Comparison of ENCODE assay signal across 1 cellular context in genomic region chr19:1271528-1272422, GRCh38.
A peak's percentile ranks its signal among the peaks of the same experiment; 100 is the strongest.
TF ChIP-seq lines count a peak whose summit lies in the region.

No MANE protein-coding gene starts in this region.

TF ChIP-seq in HepG2, 621 proteins besides CTCF, POLR2A, EP300 and RAD21:
- TF ChIP-seq, protein P1, sequence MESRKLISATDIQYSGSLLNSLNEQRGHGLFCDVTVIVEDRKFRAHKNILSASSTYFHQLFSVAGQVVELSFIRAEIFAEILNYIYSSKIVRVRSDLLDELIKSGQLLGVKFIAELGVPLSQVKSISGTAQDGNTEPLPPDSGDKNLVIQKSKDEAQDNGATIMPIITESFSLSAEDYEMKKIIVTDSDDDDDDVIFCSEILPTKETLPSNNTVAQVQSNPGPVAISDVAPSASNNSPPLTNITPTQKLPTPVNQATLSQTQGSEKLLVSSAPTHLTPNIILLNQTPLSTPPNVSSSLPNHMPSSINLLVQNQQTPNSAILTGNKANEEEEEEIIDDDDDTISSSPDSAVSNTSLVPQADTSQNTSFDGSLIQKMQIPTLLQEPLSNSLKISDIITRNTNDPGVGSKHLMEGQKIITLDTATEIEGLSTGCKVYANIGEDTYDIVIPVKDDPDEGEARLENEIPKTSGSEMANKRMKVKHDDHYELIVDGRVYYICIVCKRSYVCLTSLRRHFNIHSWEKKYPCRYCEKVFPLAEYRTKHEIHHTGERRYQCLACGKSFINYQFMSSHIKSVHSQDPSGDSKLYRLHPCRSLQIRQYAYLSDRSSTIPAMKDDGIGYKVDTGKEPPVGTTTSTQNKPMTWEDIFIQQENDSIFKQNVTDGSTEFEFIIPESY (CRISPR knock-in tag; IDR thresholded peaks at IDR 0.05) = peak; percentile 42; the same call in 1 of the 2 replicates
- TF ChIP-seq HNRNPLL (IDR thresholded peaks at IDR 0.05; ENCODE audit: low read depth, low read length, poor library complexity, severe bottlenecking) (peak; percentile 20), MED8 (CRISPR knock-in tag; IDR thresholded peaks at IDR 0.05; ENCODE audit: insufficient replicate concordance) (no peak), RBFOX2 (IDR thresholded peaks at IDR 0.05; ENCODE audit: low read depth, low read length) (peak; percentile 77), AGO2 (optimal IDR thresholded peaks at IDR 0.05; ENCODE audit: low read depth, low read length) (peak; percentile 89), ZNF878 (CRISPR knock-in tag; IDR thresholded peaks at IDR 0.05) (no peak), POLR2AphosphoS2 (IDR thresholded peaks at IDR 0.05; ENCODE audit: low read depth, low read length) (peak; percentile 24; the same call in 1 of the 2 replicates)
